ENCODE assay signal across 10 cellular contexts in the genomic region with DNA sequence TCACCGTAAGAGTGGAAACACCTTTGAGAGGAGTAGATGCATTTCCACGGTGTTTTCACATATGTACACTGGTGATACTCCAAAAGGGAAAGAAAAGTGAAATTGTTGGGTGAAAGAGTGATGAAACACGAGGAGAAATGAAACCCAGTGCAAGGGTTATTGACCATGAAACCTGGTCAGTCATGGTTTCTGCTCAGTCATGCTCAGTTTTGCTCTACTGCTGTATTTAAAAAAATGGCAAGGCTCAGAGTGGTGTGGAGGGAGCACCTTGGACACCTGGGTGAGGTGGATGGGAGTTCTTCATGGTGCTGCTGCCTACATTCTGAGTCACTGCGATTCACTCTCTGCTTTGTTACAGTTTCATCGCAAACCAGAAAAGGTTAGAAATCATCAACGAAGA. TPM values are rescaled to one million over a fixed set of nuclear protein-coding genes. Genes with fewer than 3 reads are reported as not detected.
DNase-seq lines count a peak whose midpoint lies in the region; ATAC-seq and TF ChIP-seq lines count a peak whose summit lies in the region.
"Had no signal": no experiment of that assay in that cellular context is flagged by ENCODE, and none has a peak within 500 bp of the region (broad histone marks: within the 10 kb centered on the region; RNA-seq: fewer than 3 reads in every experiment).

No MANE protein-coding gene starts in this region.

- no peaks in the 10 kb centered on the region for H3K9me3 ChIP-seq in thyroid gland
- no peaks in the 10 kb centered on the region for H3K9me3 ChIP-seq in right lobe of liver

- H3K4me1 ChIP-seq in thyroid gland (peaks cover 24 to 34% of the 10 kb centered on the region in 2 donors), right lobe of liver (no peaks in the 10 kb centered on the region)

- intact Hi-C loops in thyroid gland (cut with DNase I): no loop called here
- intact Hi-C loops in right lobe of liver (cut with DNase I): no loop called here

- TF ChIP-seq CTCF in thyroid gland (IDR thresholded peaks at IDR 0.05) (no peak), right lobe of liver (IDR thresholded peaks at IDR 0.05) (no peak)

- peak overlapping the region in 2 of 3 donors; percentile 16 to 27 for H3K27ac ChIP-seq in thyroid gland
- no peak overlapping the region for H3K27ac ChIP-seq in right lobe of liver

- TF ChIP-seq POLR2A in thyroid gland (IDR thresholded peaks at IDR 0.05) (no peak), right lobe of liver (IDR thresholded peaks at IDR 0.05) (no peak)

- DNase-seq in GM19238 (ENCODE audit: insufficient read length, low spot score) (peak; percentile 30), thyroid gland (no peak), midbrain (lab: John Stamatoyannopoulos, UW) (no peak), NCI-H345 (lab: John Stamatoyannopoulos, UW) (no peak), right lobe of liver (no peak)
- DNase-seq: activated CD4-positive, alpha-beta memory T cell treated with anti-CD3 and anti-CD28 coated beads, Interleukin-2, amount 10 ng/mL, durations not matched to agents 7 days and 5 days; NCI-H1436 treated with DMSO at 0.1 percent for 48 hours; posterior cingulate gyrus had no signal

- H3K27me3 ChIP-seq in thyroid gland: no peaks in the 10 kb centered on the region
- no peaks in the 10 kb centered on the region for H3K27me3 ChIP-seq in right lobe of liver

- H3K36me3 ChIP-seq in thyroid gland: no peaks in the 10 kb centered on the region
- no peaks in the 10 kb centered on the region for H3K36me3 ChIP-seq in right lobe of liver

- ATAC-seq in HG02623 (IDR thresholded peaks at IDR 0.05; ENCODE audit: unreplicated experiment) (peak; percentile 84), HG03457 (IDR thresholded peaks at IDR 0.05; ENCODE audit: unreplicated experiment) (peak; percentile 83), right lobe of liver (no peak)

- H3K4me3 ChIP-seq in thyroid gland (replicated peaks in 1 of 3): no peak overlapping the region
- no peak overlapping the region for H3K4me3 ChIP-seq in right lobe of liver

- WGBS in thyroid gland, 2 donors: 87 to 89% methylated on average over 6 of the region's 6 CpGs
- WGBS in right lobe of liver (ENCODE audit: insufficient coverage, low coverage, low lambda C conversion rate, missing lambda C conversion rate): 57% methylated on average over 6 of the region's 6 CpGs

RNA-seq across cellular contexts. Expression of gene NTRK2, which starts 32.3 kb away (rescaled TPM):
- total RNA-seq in thyroid gland: 100 to 1,000 TPM in 3 of 4 donors, 10 to 100 TPM in 1; 92.0 to 186 (median 142) TPM
- total RNA-seq in right lobe of liver: under 1 TPM; 0.18 to 0.49 (median 0.30) TPM

Comparison
In these comparisons a context has a peak if more than half of its experiments do, and no peak if none do; other contexts are left out.
1. ATAC-seq: peak in HG02623 (single experiment) and HG03457 (single experiment); none in right lobe of liver (0 of 4).
2. H3K27ac ChIP-seq: peak in thyroid gland (2 of 3); none in right lobe of liver (0 of 3).
3. RNA of gene NTRK2, which starts 32.3 kb away (total RNA-seq): 92.0 to 186 TPM in thyroid gland; 0.18 to 0.49 TPM in right lobe of liver; every median in the first group is over 10 times any median in the second.